In the genomic region with DNA sequence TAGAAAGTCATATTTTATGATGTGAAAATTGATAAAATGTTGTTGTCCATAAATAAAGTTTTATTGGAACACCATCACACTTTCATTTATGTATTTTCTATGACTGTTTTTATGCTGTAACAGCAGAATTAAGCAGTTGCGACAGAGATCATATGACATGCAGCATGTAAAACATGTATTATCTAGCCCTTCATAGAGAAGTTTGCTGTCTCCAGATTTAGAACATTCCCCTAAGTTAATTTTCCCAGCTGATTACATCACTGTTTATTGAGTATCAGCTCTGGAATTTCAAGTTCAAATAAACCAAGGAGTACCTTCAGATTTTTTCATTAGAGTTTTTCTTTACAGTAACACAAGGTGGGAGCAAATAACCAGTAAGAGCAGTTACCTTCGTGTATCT, we compare ENCODE assay signal across 27 cellular contexts.
A peak's percentile ranks its signal among the peaks of the same experiment; 100 is the strongest.
DNase-seq lines count a peak whose midpoint lies in the region; FAIRE-seq and TF ChIP-seq lines count a peak whose summit lies in the region.
"Had no signal": no experiment of that assay in that cellular context is flagged by ENCODE, and none has a peak within 500 bp of the region (broad histone marks: within the 10 kb centered on the region; RNA-seq: fewer than 3 reads in every experiment).

No MANE protein-coding gene starts in this region.

- H3K27me3 ChIP-seq in astrocyte (ENCODE audit: insufficient read depth, low read length): no peaks in the 10 kb centered on the region
- H3K27me3 ChIP-seq in effector memory CD4-positive, alpha-beta T cell (replicated peaks; ENCODE audit: control insufficient read depth, insufficient read depth, low read length, poor library complexity, severe bottlenecking): no peaks in the 10 kb centered on the region
- H3K27me3 ChIP-seq: colonic mucosa, gastroesophageal sphincter had no signal

- H3K4me2 ChIP-seq in astrocyte (ENCODE audit: low read length): peak overlapping the region; percentile 5

- no peaks in the 10 kb centered on the region for H4K20me1 ChIP-seq in astrocyte (ENCODE audit: insufficient read depth, low read length)

- peak; percentile 78 for DNase-seq in astrocyte (ENCODE audit: low read depth)
- DNase-seq in fibroblast of the aortic adventitia (ENCODE audit: low read depth): peak; percentile 63
- DNase-seq in osteocyte (ENCODE audit: extremely low spot score, unreplicated experiment): no peak
- no peak for DNase-seq in erythroblast (lab: John Stamatoyannopoulos, UW)
- no peak for DNase-seq in endothelial cell (ENCODE audit: low spot score)
- DNase-seq in HUDEP-2 (lab: John Stamatoyannopoulos, UW; ENCODE audit: unreplicated experiment in 76 of 76): no peak
- no peak for DNase-seq in effector memory CD4-positive, alpha-beta T cell
- DNase-seq: activated CD4-positive, alpha-beta T cell treated with anti-CD3 and anti-CD28 coated beads, Interleukin-2, amount 10 ng/mL, durations not matched to agents 24 days and 14 days; CD8-positive, alpha-beta T cell; colonic mucosa; endodermal cell; GOT3; hypothalamus; islet precursor cell; NCI-H146; NCI-H510A treated with DMSO at 0.1 percent for 48 hours; NK-92 treated with Interleukin-12 subunit alpha and Interleukin-12 subunit beta, amount 100 ng/mL, for 24 hours; nucleus accumbens; stimulated activated CD4-positive, alpha-beta T cell treated with anti-CD3 and anti-CD28 coated beads, Interleukin-4, amount 100 ng/mL, for 24 hours; stimulated activated naive CD4-positive, alpha-beta T cell treated with Interleukin-2 at 50 U/mL for 16 hours had no signal

- H3K36me3 Mint-ChIP-seq in astrocyte (ENCODE audit: low read depth, unreplicated experiment) (no peaks in the 10 kb centered on the region), osteocyte (ENCODE audit: unreplicated experiment) (peaks cover 14% of the 10 kb centered on the region), endothelial cell (ENCODE audit: low read depth, unreplicated experiment) (no peaks in the 10 kb centered on the region)
- H3K36me3 Mint-ChIP-seq: activated naive CD8-positive, alpha-beta T cell; CD8-positive, alpha-beta T cell had no signal

- no peak overlapping the region for H3K9ac ChIP-seq in astrocyte (ENCODE audit: low read length)

- no peaks in the 10 kb centered on the region for H3K27me3 Mint-ChIP-seq in astrocyte (ENCODE audit: low read depth, unreplicated experiment)
- H3K27me3 Mint-ChIP-seq in osteocyte (ENCODE audit: unreplicated experiment): no peaks in the 10 kb centered on the region
- H3K27me3 Mint-ChIP-seq in endothelial cell (ENCODE audit: unreplicated experiment): no peaks in the 10 kb centered on the region
- H3K27me3 Mint-ChIP-seq: activated CD4-positive, alpha-beta T cell treated with anti-CD3 and anti-CD28 coated beads, Interleukin-2, amount 10 ng/mL, durations not matched to agents 24 days and 14 days; activated naive CD8-positive, alpha-beta T cell; IgD-negative memory B cell had no signal

- TF ChIP-seq CTCF in astrocyte (IDR thresholded peaks at IDR 0.05; ENCODE audit: insufficient read depth, low read depth, low read length) (no peak), fibroblast of the aortic adventitia (IDR thresholded peaks at IDR 0.05; ENCODE audit: insufficient read depth, low read length) (no peak), osteocyte (IDR thresholded peaks at IDR 0.05) (no peak), endothelial cell (IDR thresholded peaks at IDR 0.05; ENCODE audit: unreplicated experiment) (no peak)

- H3K27ac Mint-ChIP-seq in astrocyte (ENCODE audit: unreplicated experiment) (no peak overlapping the region), osteocyte (ENCODE audit: unreplicated experiment) (peak overlapping the region; percentile 2), endothelial cell (ENCODE audit: unreplicated experiment) (no peak overlapping the region)
- H3K27ac Mint-ChIP-seq: activated CD4-positive, alpha-beta T cell treated with anti-CD3 and anti-CD28 coated beads, Interleukin-2, amount 10 ng/mL, durations not matched to agents 24 days and 14 days; activated naive CD8-positive, alpha-beta T cell; CD8-positive, alpha-beta T cell; endodermal cell; IgD-negative memory B cell; T-helper 1 cell treated with Interleukin-12 subunit alpha and Interleukin-12 subunit beta and Interleukin-4 antibody, amounts not matched to agents 30 μg/mL and 1 μg/mL, for 36 hours had no signal

- H3K4me3 ChIP-seq in astrocyte (ENCODE audit: insufficient read depth, low read depth, low read length): no peak overlapping the region
- H3K4me3 ChIP-seq in fibroblast of the aortic adventitia (ENCODE audit: low read depth, low read length): no peak overlapping the region
- no peak overlapping the region for H3K4me3 ChIP-seq in effector memory CD4-positive, alpha-beta T cell (ENCODE audit: insufficient read depth, low read depth, low read length, poor library complexity, severe bottlenecking)
- H3K4me3 ChIP-seq: colonic mucosa, gastroesophageal sphincter, thoracic aorta had no signal

- peaks cover 8% of the 10 kb centered on the region for H3K79me2 ChIP-seq in astrocyte (ENCODE audit: insufficient read depth, low read length)

- no peaks in the 10 kb centered on the region for H3K9me3 ChIP-seq in astrocyte (ENCODE audit: insufficient read depth, low read depth, low read length)
- H3K9me3 ChIP-seq in effector memory CD4-positive, alpha-beta T cell (ENCODE audit: control insufficient read depth, low read length): no peaks in the 10 kb centered on the region
- H3K9me3 ChIP-seq: colonic mucosa, gastroesophageal sphincter, thoracic aorta had no signal

- FAIRE-seq in G401.6 (lab: Jason Lieb, UNC) (peak; percentile 44), astrocyte (lab: Jason Lieb, UNC) (no peak)
- FAIRE-seq: GM12891 had no signal

- H3K4me1 Mint-ChIP-seq in astrocyte (ENCODE audit: low read depth, unreplicated experiment) (no peaks in the 10 kb centered on the region), osteocyte (ENCODE audit: unreplicated experiment) (peaks cover 25% of the 10 kb centered on the region), endothelial cell (ENCODE audit: unreplicated experiment) (no peaks in the 10 kb centered on the region)
- H3K4me1 Mint-ChIP-seq: activated CD4-positive, alpha-beta T cell treated with anti-CD3 and anti-CD28 coated beads, Interleukin-2, amount 10 ng/mL, durations not matched to agents 24 days and 14 days; IgD-negative memory B cell had no signal

- H2AFZ ChIP-seq in astrocyte (ENCODE audit: low read depth, low read length): no peak overlapping the region

- H3K9me3 Mint-ChIP-seq in astrocyte (ENCODE audit: unreplicated experiment): no peaks in the 10 kb centered on the region
- H3K9me3 Mint-ChIP-seq in osteocyte (ENCODE audit: unreplicated experiment): peaks cover 10% of the 10 kb centered on the region
- no peaks in the 10 kb centered on the region for H3K9me3 Mint-ChIP-seq in endothelial cell (ENCODE audit: unreplicated experiment)
- H3K9me3 Mint-ChIP-seq: CD8-positive, alpha-beta T cell; endodermal cell had no signal

- H3K4me3 Mint-ChIP-seq in astrocyte (ENCODE audit: unreplicated experiment) (no peak overlapping the region), osteocyte (ENCODE audit: unreplicated experiment) (no peak overlapping the region), endothelial cell (ENCODE audit: unreplicated experiment) (no peak overlapping the region)
- H3K4me3 Mint-ChIP-seq: activated CD4-positive, alpha-beta T cell treated with anti-CD3 and anti-CD28 coated beads, Interleukin-2, amount 10 ng/mL, durations not matched to agents 24 days and 14 days; activated naive CD8-positive, alpha-beta T cell; CD8-positive, alpha-beta T cell; endodermal cell; IgD-negative memory B cell; T-helper 1 cell treated with Interleukin-12 subunit alpha and Interleukin-12 subunit beta and Interleukin-4 antibody, amounts not matched to agents 30 μg/mL and 1 μg/mL, for 36 hours had no signal

- peak overlapping the region; percentile 5 for H3K27ac ChIP-seq in astrocyte (ENCODE audit: low read depth, low read length)
- H3K27ac ChIP-seq in effector memory CD4-positive, alpha-beta T cell (ENCODE audit: insufficient read depth, low read length, poor library complexity, severe bottlenecking): no peak overlapping the region
- H3K27ac ChIP-seq: colonic mucosa, gastroesophageal sphincter, thoracic aorta had no signal

- H3K36me3 ChIP-seq in astrocyte (ENCODE audit: insufficient read depth, low read length): no peaks in the 10 kb centered on the region
- H3K36me3 ChIP-seq in effector memory CD4-positive, alpha-beta T cell (ENCODE audit: control insufficient read depth, insufficient read depth, low read length): no peaks in the 10 kb centered on the region
- H3K36me3 ChIP-seq: colonic mucosa, gastroesophageal sphincter, thoracic aorta had no signal

- TF ChIP-seq POLR2A in erythroblast (IDR thresholded peaks at IDR 0.05; ENCODE audit: low read length): no peak

- peaks cover 4% of the 10 kb centered on the region for H3K4me1 ChIP-seq in astrocyte (ENCODE audit: insufficient read depth, low read length)
- H3K4me1 ChIP-seq in effector memory CD4-positive, alpha-beta T cell (ENCODE audit: control insufficient read depth, insufficient read depth, low read length, poor library complexity, severe bottlenecking): no peaks in the 10 kb centered on the region
- H3K4me1 ChIP-seq: colonic mucosa, gastroesophageal sphincter had no signal

Comparison
In these comparisons a context has a peak if more than half of its experiments do, and no peak if none do; other contexts are left out.
1. DNase-seq: peak in astrocyte (single experiment) and fibroblast of the aortic adventitia (single experiment); none in osteocyte (single experiment), erythroblast (0 of 2), endothelial cell (single experiment), HUDEP-2 (0 of 76) and effector memory CD4-positive, alpha-beta T cell (0 of 3).